Comparison of ENCODE assay signal across 24 cellular contexts in the genomic region with DNA sequence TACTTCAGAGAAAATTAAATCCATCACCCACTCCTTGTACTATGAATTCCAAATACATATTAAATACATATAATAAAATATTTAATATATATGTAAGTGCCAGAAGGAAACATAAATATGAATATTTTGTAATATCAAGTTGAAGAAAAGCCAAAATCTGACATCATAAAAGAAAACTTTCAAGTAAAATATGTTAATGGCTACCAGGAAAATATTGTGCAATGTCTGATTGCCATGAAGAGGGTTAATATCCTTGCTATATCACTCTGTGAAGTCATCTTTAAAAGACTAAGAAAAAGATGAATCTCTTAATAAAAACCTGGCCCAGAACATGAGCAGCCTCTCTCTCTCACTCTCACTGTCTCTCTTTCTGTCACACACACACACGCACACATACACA.
"Had no signal": no experiment of that assay in that cellular context is flagged by ENCODE, and none has a peak within 500 bp of the region (broad histone marks: within the 10 kb centered on the region; RNA-seq: fewer than 3 reads in every experiment).

No MANE protein-coding gene starts in this region.

- H3K9me3 ChIP-seq: psoas muscle, spleen, transverse colon had no signal

- H3K27me3 Mint-ChIP-seq: activated CD8-positive, alpha-beta memory T cell treated with anti-CD3 and anti-CD28 coated beads, Interleukin-2, amount 10 ng/mL, durations not matched to agents 7 days and 5 days had no signal

- H3K36me3 Mint-ChIP-seq: activated CD8-positive, alpha-beta memory T cell treated with anti-CD3 and anti-CD28 coated beads, Interleukin-2, amount 10 ng/mL, durations not matched to agents 7 days and 5 days; activated naive CD4-positive, alpha-beta T cell treated with anti-CD3 and anti-CD28 coated beads, Interleukin-2, amount 50 U/mL, for 24 hours; immature natural killer cell; naive thymus-derived CD8-positive, alpha-beta T cell had no signal

- H3K27me3 ChIP-seq: transverse colon had no signal

- H3K27ac ChIP-seq: parathyroid adenoma, spleen, transverse colon had no signal

- H2AFZ ChIP-seq: parathyroid adenoma had no signal

- DNase-seq: activated B cell treated with CpG ODN at 0.5 μM for 24 hours; activated CD8-positive, alpha-beta memory T cell treated with anti-CD3 and anti-CD28 coated beads, Interleukin-2, amount 10 ng/mL, durations not matched to agents 7 days and 5 days; activated CD8-positive, alpha-beta T cell treated with anti-CD3 and anti-CD28 coated beads, Interleukin-2, amount 10 ng/mL, durations not matched to agents 7 days and 5 days; activated naive CD8-positive, alpha-beta T cell treated with anti-CD3 and anti-CD28 coated beads, Interleukin-2, amount 50 U/mL, for 24 hours; activated T-cell treated with anti-CD3 and anti-CD28 coated beads, Interleukin-2, amount 50 U/mL, for 48 hours; anterior cingulate cortex; cortex of kidney; endodermal cell; head of caudate nucleus; hippocampal formation; immature natural killer cell; naive thymus-derived CD8-positive, alpha-beta T cell; nucleus accumbens; psoas muscle; spleen; stimulated activated naive CD4-positive, alpha-beta T cell; T-helper 1 cell had no signal

- H3K4me3 ChIP-seq: psoas muscle, spleen, transverse colon had no signal

- H3K4me3 Mint-ChIP-seq: activated B cell treated with CpG ODN at 0.5 μM for 24 hours; activated CD8-positive, alpha-beta memory T cell treated with anti-CD3 and anti-CD28 coated beads, Interleukin-2, amount 10 ng/mL, durations not matched to agents 7 days and 5 days; activated CD8-positive, alpha-beta T cell treated with anti-CD3 and anti-CD28 coated beads, Interleukin-2, amount 10 ng/mL, durations not matched to agents 7 days and 5 days; activated naive CD4-positive, alpha-beta T cell treated with anti-CD3 and anti-CD28 coated beads, Interleukin-2, amount 50 U/mL, for 24 hours; activated naive CD8-positive, alpha-beta T cell treated with anti-CD3 and anti-CD28 coated beads, Interleukin-2, amount 50 U/mL, for 24 hours; endodermal cell; immature natural killer cell; naive thymus-derived CD8-positive, alpha-beta T cell; neural crest cell; T-helper 2 cell treated with Interferon-gamma antibody and Interleukin-4, amounts not matched to agents 5 μg/mL and 100 μg/mL, for 36 hours had no signal

- H3K9ac ChIP-seq: parathyroid adenoma had no signal

- H3K4me1 Mint-ChIP-seq: activated B cell treated with CpG ODN at 0.5 μM for 24 hours; activated CD8-positive, alpha-beta memory T cell treated with anti-CD3 and anti-CD28 coated beads, Interleukin-2, amount 10 ng/mL, durations not matched to agents 7 days and 5 days; activated naive CD4-positive, alpha-beta T cell treated with anti-CD3 and anti-CD28 coated beads, Interleukin-2, amount 50 U/mL, for 24 hours; activated naive CD8-positive, alpha-beta T cell treated with anti-CD3 and anti-CD28 coated beads, Interleukin-2, amount 50 U/mL, for 24 hours had no signal

- H3K27ac Mint-ChIP-seq: activated B cell treated with CpG ODN at 0.5 μM for 24 hours; activated CD8-positive, alpha-beta memory T cell treated with anti-CD3 and anti-CD28 coated beads, Interleukin-2, amount 10 ng/mL, durations not matched to agents 7 days and 5 days; activated CD8-positive, alpha-beta T cell treated with anti-CD3 and anti-CD28 coated beads, Interleukin-2, amount 10 ng/mL, durations not matched to agents 7 days and 5 days; activated naive CD4-positive, alpha-beta T cell treated with anti-CD3 and anti-CD28 coated beads, Interleukin-2, amount 50 U/mL, for 24 hours; activated naive CD8-positive, alpha-beta T cell treated with anti-CD3 and anti-CD28 coated beads, Interleukin-2, amount 50 U/mL, for 24 hours; activated T-helper 2 cell treated with anti-CD3 and anti-CD28 coated beads, Interferon-gamma antibody, Interleukin-2, Interleukin-4, amounts not matched to agents 10 μg/mL and 5 μg/mL and 100 μg/mL, durations not matched to agents 14 hours and 24 hours and 36 hours; endodermal cell; immature natural killer cell; naive thymus-derived CD8-positive, alpha-beta T cell; T-helper 2 cell treated with Interferon-gamma antibody and Interleukin-4, amounts not matched to agents 5 μg/mL and 100 μg/mL, for 36 hours had no signal

- H3K9me3 Mint-ChIP-seq: activated naive CD4-positive, alpha-beta T cell treated with anti-CD3 and anti-CD28 coated beads, Interleukin-2, amount 50 U/mL, for 24 hours; activated naive CD8-positive, alpha-beta T cell treated with anti-CD3 and anti-CD28 coated beads, Interleukin-2, amount 50 U/mL, for 24 hours; activated T-helper 2 cell treated with anti-CD3 and anti-CD28 coated beads, Interferon-gamma antibody, Interleukin-2, Interleukin-4, amounts not matched to agents 10 μg/mL and 5 μg/mL and 100 μg/mL, durations not matched to agents 14 hours and 24 hours and 36 hours; endodermal cell; neural crest cell; T-helper 2 cell treated with Interferon-gamma antibody and Interleukin-4, amounts not matched to agents 5 μg/mL and 100 μg/mL, for 36 hours had no signal

- H3K4me1 ChIP-seq: parathyroid adenoma, spleen, transverse colon had no signal

- ATAC-seq: activated CD8-positive, alpha-beta memory T cell treated with anti-CD3 and anti-CD28 coated beads, Interleukin-2, amount 10 ng/mL, durations not matched to agents 7 days and 5 days; activated CD8-positive, alpha-beta T cell treated with anti-CD3 and anti-CD28 coated beads, Interleukin-2, amount 10 ng/mL, durations not matched to agents 7 days and 5 days; activated naive CD8-positive, alpha-beta T cell treated with anti-CD3 and anti-CD28 coated beads, Interleukin-2, amount 50 U/mL, for 24 hours; esophagus mucosa; naive thymus-derived CD8-positive, alpha-beta T cell; psoas muscle had no signal

- H3K79me2 ChIP-seq: parathyroid adenoma had no signal
